8 cellular contexts compared by ENCODE assay signal in genomic region chr7:75727881-75728592, GRCh38. TPM values are rescaled to one million over a fixed set of nuclear protein-coding genes. Genes with fewer than 3 reads are reported as not detected.
A peak's percentile ranks its signal among the peaks of the same experiment; 100 is the strongest.
DNase-seq lines count a peak whose midpoint lies in the region; ATAC-seq and TF ChIP-seq lines count a peak whose summit lies in the region.

No MANE protein-coding gene starts in this region.

- H4K8ac ChIP-seq in IMR-90 (ENCODE audit: low read depth in 2 of 2, low read length in 2 of 2): peak overlapping the region; percentile 24 to 63

- H3K23ac ChIP-seq in IMR-90 (ENCODE audit: low read depth, low read length): peak overlapping the region; percentile 58; the same call in 1 of the 2 replicates

- peak overlapping the region; percentile 57 for H4K5ac ChIP-seq in IMR-90 (ENCODE audit: low read depth, low read length)

- H3K18ac ChIP-seq in IMR-90 (ENCODE audit: low read depth, low read length): peak overlapping the region; percentile 14; the same call in 1 of the 2 replicates

- H2BK120ac ChIP-seq in IMR-90 (ENCODE audit: low read depth, low read length): peak overlapping the region; percentile 70

- no peaks in the 10 kb centered on the region for H3K27me3 Mint-ChIP-seq in activated CD4-positive, alpha-beta T cell treated with anti-CD3 and anti-CD28 coated beads, Interleukin-2, amount 10 ng/mL, durations not matched to agents 7 days and 5 days
- H3K27me3 Mint-ChIP-seq in stimulated activated naive CD8-positive, alpha-beta T cell treated with anti-CD3 and anti-CD28 coated beads, Interleukin-15, amount 100 ng/mL, for 72 hours: no peaks in the 10 kb centered on the region

- peak overlapping the region; percentile 74 for H2AK5ac ChIP-seq in IMR-90 (ENCODE audit: low read depth, low read length)

- peaks cover 13% of the 10 kb centered on the region for H3K9me1 ChIP-seq in IMR-90 (ENCODE audit: insufficient read depth, low read length)

- H4K91ac ChIP-seq in IMR-90 (ENCODE audit: insufficient read depth, low read depth, low read length): peak overlapping the region; percentile 84

- peak overlapping the region; percentile 60 for H2AK9ac ChIP-seq in IMR-90 (replicated peaks; ENCODE audit: low read depth, low read length, poor library complexity)

- H3K56ac ChIP-seq in IMR-90 (ENCODE audit: extremely low read depth, insufficient read depth, low read length): no peak overlapping the region; the same call in 1 of the 2 replicates

- peak overlapping the region; percentile 84 for H3K4ac ChIP-seq in IMR-90 (ENCODE audit: low read depth, low read length)

- peak overlapping the region; percentile 1; the same call in 1 of the 2 replicates for H3K9ac ChIP-seq in IMR-90 (ENCODE audit: low read depth, low read length)

- H2BK20ac ChIP-seq in IMR-90 (ENCODE audit: low read depth, low read length): peak overlapping the region; percentile 0

- peaks cover 4 to 49% of the 10 kb centered on the region in 2 experiments; a peak in 3 of 4 replicates for H3K79me1 ChIP-seq in IMR-90 (ENCODE audit: low read depth in 1 of 2, low read length in 2 of 2)

- 100% methylated on average over 1 of the region's 8 CpGs; no CpG with 5 or more reads in 1 of the 2 experiments for WGBS in IMR-90 (ENCODE audit: extremely low coverage in 2 of 2, insufficient read length in 1 of 2), 2 experiments

- H3K36me3 Mint-ChIP-seq in activated CD4-positive, alpha-beta T cell treated with anti-CD3 and anti-CD28 coated beads, Interleukin-2, amount 10 ng/mL, durations not matched to agents 7 days and 5 days (ENCODE audit: low read depth): no peaks in the 10 kb centered on the region

- H2AFZ ChIP-seq in IMR-90 (replicated peaks; ENCODE audit: low read length, poor library complexity): peak overlapping the region; percentile 53

- CTCF ChIA-PET in IMR-90 (lab: Yijun Ruan, JAX): interaction anchor here (0.7 kb wide), 1 partner anchor 9 kb away, joined by 3 read pairs; no protein-coding TSS in a partner anchor
- CTCF ChIA-PET in activated CD4-positive, alpha-beta T cell treated with anti-CD3 and anti-CD28 coated beads, Interleukin-2, amount 10 ng/mL, durations not matched to agents 7 days and 5 days (lab: Charles Lee): interaction anchor here (0.7 kb wide), 1 partner anchor 623 kb away, joined by 3 read pairs; no protein-coding TSS in a partner anchor

- H3K4me3 ChIP-seq in IMR-90 (ENCODE audit: insufficient read depth, low read depth, low read length): no peak overlapping the region

- TF ChIP-seq RAD21 in IMR-90 (IDR thresholded peaks at IDR 0.05; ENCODE audit: low read length): no peak

- no peaks in the 10 kb centered on the region for H3K9me3 Mint-ChIP-seq in activated CD4-positive, alpha-beta T cell treated with anti-CD3 and anti-CD28 coated beads, Interleukin-2, amount 10 ng/mL, durations not matched to agents 7 days and 5 days
- H3K9me3 Mint-ChIP-seq in stimulated activated naive CD8-positive, alpha-beta T cell treated with anti-CD3 and anti-CD28 coated beads, Interleukin-15, amount 100 ng/mL, for 72 hours: no peaks in the 10 kb centered on the region

- H3K27ac Mint-ChIP-seq in activated CD4-positive, alpha-beta T cell treated with anti-CD3 and anti-CD28 coated beads, Interleukin-2, amount 10 ng/mL, durations not matched to agents 7 days and 5 days: peak overlapping the region; percentile 83
- no peak overlapping the region for H3K27ac Mint-ChIP-seq in stimulated activated naive CD8-positive, alpha-beta T cell treated with anti-CD3 and anti-CD28 coated beads, Interleukin-15, amount 100 ng/mL, for 72 hours

- POLR2A ChIA-PET in IMR-90 (lab: Charles Lee; ENCODE audit: unreplicated experiment): no interaction called here
- POLR2A ChIA-PET in activated CD4-positive, alpha-beta T cell treated with anti-CD3 and anti-CD28 coated beads, Interleukin-2, amount 10 ng/mL, durations not matched to agents 7 days and 5 days (lab: Charles Lee): no interaction called here

- peaks cover 12% of the 10 kb centered on the region for H3K4me1 ChIP-seq in IMR-90 (ENCODE audit: control insufficient read depth, insufficient read depth, low read length)

- H3K27me3 ChIP-seq in IMR-90 (ENCODE audit: control insufficient read depth, insufficient read depth, low read length): no peaks in the 10 kb centered on the region

- in situ Hi-C loops in IMR-90 (cut with MboI; ENCODE audit: low sequenced_read_pairs): no loop called here

- intact Hi-C loops in IMR-90 (cut with micrococcal nuclease): no loop called here
- intact Hi-C loops in left ventricle myocardium superior (cut with micrococcal nuclease): no loop called here

- DNase-seq in AG20443 (ENCODE audit: low spot score) (peak; percentile 32), IMR-90 (peak; percentile 52), left ventricle myocardium superior (peak; percentile 46), DMS 273 (lab: John Stamatoyannopoulos, UW; ENCODE audit: unreplicated experiment) (no peak)
- peak; percentile 59 for DNase-seq in activated CD4-positive, alpha-beta T cell treated with anti-CD3 and anti-CD28 coated beads, Interleukin-2, amount 10 ng/mL, durations not matched to agents 7 days and 5 days
- DNase-seq in stimulated activated naive CD8-positive, alpha-beta T cell treated with anti-CD3 and anti-CD28 coated beads, Interleukin-15, amount 100 ng/mL, for 72 hours: peak; percentile 15 to 35

- no peak for TF ChIP-seq POLR2A in IMR-90 (IDR thresholded peaks at IDR 0.05; ENCODE audit: low read depth, low read length)

- peaks cover 20% of the 10 kb centered on the region for H3K4me1 Mint-ChIP-seq in activated CD4-positive, alpha-beta T cell treated with anti-CD3 and anti-CD28 coated beads, Interleukin-2, amount 10 ng/mL, durations not matched to agents 7 days and 5 days
- H3K4me1 Mint-ChIP-seq in stimulated activated naive CD8-positive, alpha-beta T cell treated with anti-CD3 and anti-CD28 coated beads, Interleukin-15, amount 100 ng/mL, for 72 hours: peaks cover 26% of the 10 kb centered on the region

- H3K9me3 ChIP-seq in IMR-90 (ENCODE audit: control insufficient read depth, insufficient read depth, low read length): no peaks in the 10 kb centered on the region

- no peaks in the 10 kb centered on the region for H3K36me3 ChIP-seq in IMR-90 (ENCODE audit: control insufficient read depth, insufficient read depth, low read length)

- dilution Hi-C loops in IMR-90 (cut with HindIII; ENCODE audit: low sequenced_read_pairs, unreplicated experiment): no loop called here

- no peak for TF ChIP-seq CTCF in IMR-90 (conservative IDR thresholded peaks at IDR 0.05; ENCODE audit: low read depth, low read length)

- H2BK15ac ChIP-seq in IMR-90 (ENCODE audit: low read depth, low read length): peak overlapping the region; percentile 27; the same call in 1 of the 3 replicates

- H3K4me2 ChIP-seq in IMR-90 (ENCODE audit: low read depth, low read length): peak overlapping the region; percentile 4; the same call in 1 of the 2 replicates

- BruUV-seq in IMR-90 (replicated peaks; lab: Mats Ljungman, UMichigan): no TSS peak

- H2BK5ac ChIP-seq in IMR-90 (ENCODE audit: low read depth, low read length, poor library complexity, severe bottlenecking): peak overlapping the region; percentile 62

- H3K4me3 Mint-ChIP-seq in activated CD4-positive, alpha-beta T cell treated with anti-CD3 and anti-CD28 coated beads, Interleukin-2, amount 10 ng/mL, durations not matched to agents 7 days and 5 days: no peak overlapping the region
- peak overlapping the region in 1 of 2 donors; percentile 32 for H3K4me3 Mint-ChIP-seq in stimulated activated naive CD8-positive, alpha-beta T cell treated with anti-CD3 and anti-CD28 coated beads, Interleukin-15, amount 100 ng/mL, for 72 hours

- ATAC-seq in IMR-90 (ENCODE audit: low read depth): peak; percentile 44
- ATAC-seq in left ventricle myocardium superior: peak; percentile 54
- peak; percentile 95 for ATAC-seq in stimulated activated naive CD8-positive, alpha-beta T cell treated with anti-CD3 and anti-CD28 coated beads, Interleukin-15, amount 100 ng/mL, for 72 hours
- no peak for ATAC-seq in HG02973 (IDR thresholded peaks at IDR 0.05; ENCODE audit: unreplicated experiment)
- no peak for ATAC-seq in GM21381 (IDR thresholded peaks at IDR 0.05; ENCODE audit: unreplicated experiment)

- peak overlapping the region; percentile 3; the same call in 1 of the 2 replicates for H3K27ac ChIP-seq in IMR-90 (ENCODE audit: insufficient read depth, low read length)

- peaks cover 2% of the 10 kb centered on the region; the same call in 1 of the 2 replicates for H4K20me1 ChIP-seq in IMR-90 (ENCODE audit: insufficient read depth, low read length)

- peak overlapping the region; percentile 82 for H3K14ac ChIP-seq in IMR-90 (replicated peaks; ENCODE audit: low read depth, low read length)

TF ChIP-seq in IMR-90, 13 proteins besides CTCF, POLR2A, EP300 and RAD21 (continues in another document):
- TF ChIP-seq USF2 (IDR thresholded peaks at IDR 0.05; ENCODE audit: low read depth, low read length): no peak
- peak; percentile 54; the same call in 1 of the 2 replicates for TF ChIP-seq BHLHE40 (IDR thresholded peaks at IDR 0.05; ENCODE audit: low read depth, low read length)
- TF ChIP-seq RCOR1 (IDR thresholded peaks at IDR 0.05; ENCODE audit: insufficient replicate concordance, low read length): no peak

RNA-seq across cellular contexts. Expression of gene HIP1, which starts 10.7 kb away (rescaled TPM):
- 10.0 and 11.1 TPM in 2 replicates for total RNA-seq in IMR-90 (2012; rRNA removed)
- 6.5 and 6.8 TPM in 2 replicates for polyA plus RNA-seq in IMR-90 (2012; rRNA removed)
- polyA plus RNA-seq in IMR-90 (2012; cell fraction: cytosol; rRNA removed): 3.5 and 5.6 TPM in 2 replicates
- 4.8 and 6.8 TPM in 2 replicates for polyA plus RNA-seq in IMR-90 (2012; cell fraction: nucleus; rRNA removed; ENCODE audit: low replicate concordance)
- total RNA-seq in activated CD4-positive, alpha-beta T cell treated with anti-CD3 and anti-CD28 coated beads, Interleukin-2, amount 10 ng/mL, durations not matched to agents 7 days and 5 days: 1 to 10 TPM; 2.2 to 2.8 TPM
- total RNA-seq in left ventricle myocardium superior: 17.8 TPM

RNA-seq across cellular contexts. Expression of gene CCL26, which starts 44.0 kb away (rescaled TPM):
- total RNA-seq in IMR-90 (2012; rRNA removed) (not detected in 2 replicates), left ventricle myocardium superior (not detected)
- polyA plus RNA-seq in IMR-90 (2012; rRNA removed): not detected in 2 replicates
- 0.28 TPM in 1 of 2 replicates, not detected in the other for polyA plus RNA-seq in IMR-90 (2012; cell fraction: cytosol; rRNA removed)
- 0.34 TPM in 1 of 2 replicates, not detected in the other for polyA plus RNA-seq in IMR-90 (2012; cell fraction: nucleus; rRNA removed; ENCODE audit: low replicate concordance)
- not detected for total RNA-seq in activated CD4-positive, alpha-beta T cell treated with anti-CD3 and anti-CD28 coated beads, Interleukin-2, amount 10 ng/mL, durations not matched to agents 7 days and 5 days

Comparison
In these comparisons a context has a peak if more than half of its experiments do, and no peak if none do; other contexts are left out.
1. ATAC-seq: peak in IMR-90 (single experiment), left ventricle myocardium superior (single experiment) and stimulated activated naive CD8-positive, alpha-beta T cell treated with anti-CD3 and anti-CD28 coated beads, Interleukin-15, amount 100 ng/mL, for 72 hours (single experiment); none in HG02973 (single experiment) and GM21381 (single experiment).